In the genomic region with DNA sequence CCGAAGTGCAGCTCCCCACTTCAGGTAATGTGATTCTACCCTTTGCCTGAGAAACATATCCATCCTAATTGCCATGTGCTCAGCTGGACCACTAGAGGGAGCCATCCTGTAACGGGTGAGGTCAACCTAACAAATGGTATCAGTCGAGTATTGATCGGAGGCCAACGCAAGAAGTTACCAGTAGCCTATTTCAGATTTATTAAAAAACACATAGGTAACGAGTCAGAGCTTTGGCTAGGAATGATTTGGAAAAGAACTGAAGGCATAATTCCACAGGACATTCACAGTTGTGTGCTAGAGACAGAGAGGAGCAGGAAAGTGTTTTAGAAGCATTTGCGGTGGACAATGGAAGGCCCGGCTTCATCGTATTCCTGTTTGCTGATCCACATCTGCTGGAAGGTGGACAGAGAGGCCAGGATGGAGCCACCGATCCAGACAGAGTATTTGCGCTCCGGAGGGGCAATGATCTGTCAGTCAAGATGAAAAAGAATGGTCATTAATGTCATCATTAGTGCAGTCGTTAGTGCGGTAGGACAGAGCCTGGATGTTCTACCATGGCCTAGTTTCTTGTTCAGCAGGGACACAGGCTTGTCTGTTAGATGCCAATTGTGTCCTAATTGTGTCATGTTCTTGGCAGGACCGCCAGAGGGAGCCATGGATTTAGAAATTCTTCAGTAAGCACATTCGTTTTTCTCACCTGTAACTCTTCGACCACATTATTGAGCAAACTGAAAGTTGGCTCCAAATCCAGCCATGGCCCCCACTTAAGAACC, we compare ENCODE assay signal across 1 cellular context.
A peak's percentile ranks its signal among the peaks of the same experiment; 100 is the strongest.
TF ChIP-seq lines count a peak whose summit lies in the region.

No MANE protein-coding gene starts in this region.

TF ChIP-seq in A549, 52 proteins besides CTCF, POLR2A, EP300 and RAD21 (continued from another document):
- TF ChIP-seq, protein P1, sequence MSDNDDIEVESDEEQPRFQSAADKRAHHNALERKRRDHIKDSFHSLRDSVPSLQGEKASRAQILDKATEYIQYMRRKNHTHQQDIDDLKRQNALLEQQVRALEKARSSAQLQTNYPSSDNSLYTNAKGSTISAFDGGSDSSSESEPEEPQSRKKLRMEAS (IDR thresholded peaks at IDR 0.05): peak; percentile 60; the same call in 1 of the 2 replicates
- TF ChIP-seq POLR2AphosphoS2 (conservative IDR thresholded peaks at IDR 0.05; ENCODE audit: low read length): no peak
- TF ChIP-seq TP53 (CRISPR knock-in tag; IDR thresholded peaks at IDR 0.05): no peak
- TF ChIP-seq SMC3 (IDR thresholded peaks at IDR 0.05): peak; percentile 70
- TF ChIP-seq MYC (IDR thresholded peaks at IDR 0.05; ENCODE audit: borderline replicate concordance, low read length): no peak; the same call in 1 of the 2 replicates
- peak in 1 of 2 experiments; percentile 29; a peak in 1 of 4 replicates for TF ChIP-seq CEBPB (IDR thresholded peaks at IDR 0.05)
- no peak for TF ChIP-seq TFCP2L1 (CRISPR knock-in tag; IDR thresholded peaks at IDR 0.05)
